Comparison of ENCODE assay signal across 31 cellular contexts in genomic region chr14:66043921-66044320, GRCh38.
DNase-seq lines count a peak whose midpoint lies in the region; FAIRE-seq and TF ChIP-seq lines count a peak whose summit lies in the region.
"Had no signal": no experiment of that assay in that cellular context is flagged by ENCODE, and none has a peak within 500 bp of the region (broad histone marks: within the 10 kb centered on the region; RNA-seq: fewer than 3 reads in every experiment).

No MANE protein-coding gene starts in this region.

- H3K79me1 ChIP-seq in mesenchymal stem cell (replicated peaks; ENCODE audit: low read length, poor library complexity, severe bottlenecking) = no peaks in the 10 kb centered on the region

- no peaks in the 10 kb centered on the region for H3K36me3 ChIP-seq in mesenchymal stem cell (ENCODE audit: control insufficient read depth in 1 of 2, insufficient read depth in 2 of 2, low read depth in 1 of 2, low read length in 2 of 2)
- H3K36me3 ChIP-seq in tibial artery = no peaks in the 10 kb centered on the region
- H3K36me3 ChIP-seq: BLaER1, esophagus squamous epithelium, lower lobe of right lung, neutrophil, upper lobe of left lung had no signal

- H2AK5ac ChIP-seq in mesenchymal stem cell (ENCODE audit: low read length, severe bottlenecking) = no peak overlapping the region

- H3K36me3 Mint-ChIP-seq in glutamatergic neuron (ENCODE audit: unreplicated experiment) = no peaks in the 10 kb centered on the region
- H3K36me3 Mint-ChIP-seq: activated naive CD8-positive, alpha-beta T cell treated with anti-CD3 and anti-CD28 coated beads, Interleukin-2, amount 10 ng/mL, durations not matched to agents 7 days and 5 days; brain had no signal

- H3K9me3 ChIP-seq in mesenchymal stem cell (ENCODE audit: control insufficient read depth, low read length) (no peaks in the 10 kb centered on the region), tibial artery (no peaks in the 10 kb centered on the region)
- H3K9me3 ChIP-seq: A549, BLaER1, esophagus squamous epithelium, lower lobe of right lung, neutrophil, psoas muscle, upper lobe of left lung had no signal

- H2BK120ac ChIP-seq in mesenchymal stem cell (ENCODE audit: low read depth, low read length) = no peak overlapping the region

- H4K91ac ChIP-seq in mesenchymal stem cell (ENCODE audit: low read length) = no peak overlapping the region

- H2BK5ac ChIP-seq in mesenchymal stem cell (ENCODE audit: low read depth, low read length, poor library complexity, severe bottlenecking) = no peak overlapping the region

- no peak overlapping the region for H3K4me3 Mint-ChIP-seq in glutamatergic neuron (ENCODE audit: unreplicated experiment)
- H3K4me3 Mint-ChIP-seq: activated CD8-positive, alpha-beta T cell treated with anti-CD3 and anti-CD28 coated beads for 36 hours; activated naive CD8-positive, alpha-beta T cell treated with anti-CD3 and anti-CD28 coated beads, Interleukin-2, amount 10 ng/mL, durations not matched to agents 7 days and 5 days; brain had no signal

- no peaks in the 10 kb centered on the region for H3K27me3 Mint-ChIP-seq in glutamatergic neuron (ENCODE audit: unreplicated experiment)
- H3K27me3 Mint-ChIP-seq: activated CD8-positive, alpha-beta T cell treated with anti-CD3 and anti-CD28 coated beads for 36 hours; brain had no signal

- no peaks in the 10 kb centered on the region for H3K9me3 Mint-ChIP-seq in glutamatergic neuron (ENCODE audit: unreplicated experiment)
- H3K9me3 Mint-ChIP-seq: activated CD8-positive, alpha-beta T cell treated with anti-CD3 and anti-CD28 coated beads for 36 hours; brain had no signal

- no peak overlapping the region for H3K9ac ChIP-seq in mesenchymal stem cell (ENCODE audit: low read length)
- H3K9ac ChIP-seq: BLaER1 had no signal

- intact Hi-C loops in tibial artery (cut with DNase I; ENCODE audit: low total_unique reads) = no loop called here

- no peak overlapping the region for H2BK15ac ChIP-seq in mesenchymal stem cell (ENCODE audit: low read depth, poor library complexity, severe bottlenecking)

- no peak overlapping the region for H3K4ac ChIP-seq in mesenchymal stem cell (ENCODE audit: low read depth in 1 of 2, low read length in 2 of 2)

- H4K8ac ChIP-seq in mesenchymal stem cell (ENCODE audit: low read length) = no peak overlapping the region

- no peak overlapping the region for H3K18ac ChIP-seq in mesenchymal stem cell (ENCODE audit: low read depth in 1 of 2, low read length in 2 of 2)

- H3K4me1 Mint-ChIP-seq in glutamatergic neuron (ENCODE audit: low read depth, unreplicated experiment) = peaks cover 6% of the 10 kb centered on the region
- H3K4me1 Mint-ChIP-seq: activated naive CD8-positive, alpha-beta T cell treated with anti-CD3 and anti-CD28 coated beads, Interleukin-2, amount 10 ng/mL, durations not matched to agents 7 days and 5 days had no signal

- TF ChIP-seq CTCF in AG10803 (conservative IDR thresholded peaks at IDR 0.05; ENCODE audit: low read length) = no peak
- no peak for TF ChIP-seq CTCF in cardiac fibroblast (IDR thresholded peaks at IDR 0.05; ENCODE audit: low read depth, low read length)
- TF ChIP-seq CTCF in glutamatergic neuron (IDR thresholded peaks at IDR 0.05; ENCODE audit: partially characterized antibody, unreplicated experiment) = no peak
- TF ChIP-seq CTCF in tibial artery (IDR thresholded peaks at IDR 0.05) = no peak

- H3K4me1 ChIP-seq in mesenchymal stem cell (ENCODE audit: control insufficient read depth, insufficient read depth, low read depth, low read length) = no peaks in the 10 kb centered on the region
- no peaks in the 10 kb centered on the region for H3K4me1 ChIP-seq in tibial artery
- H3K4me1 ChIP-seq: A549, BLaER1, esophagus squamous epithelium, lower lobe of right lung had no signal

- H2BK12ac ChIP-seq in mesenchymal stem cell (ENCODE audit: low read length in 2 of 2) = no peak overlapping the region

- H2AFZ ChIP-seq in mesenchymal stem cell (ENCODE audit: low read depth, low read length) = no peak overlapping the region
- H2AFZ ChIP-seq: PC-9 had no signal

- FAIRE-seq in HTR-8/SVneo (lab: Jason Lieb, UNC) = peak; percentile 74
- FAIRE-seq: A549, GM12892, keratinocyte, TTC549 had no signal

- H3K4me2 ChIP-seq in mesenchymal stem cell (ENCODE audit: low read length, poor library complexity, severe bottlenecking) = no peak overlapping the region
- H3K4me2 ChIP-seq: A549, BLaER1, PC-9 had no signal

- no peak overlapping the region for H3K27ac Mint-ChIP-seq in glutamatergic neuron (ENCODE audit: unreplicated experiment)
- H3K27ac Mint-ChIP-seq: activated CD8-positive, alpha-beta T cell treated with anti-CD3 and anti-CD28 coated beads for 36 hours; activated naive CD8-positive, alpha-beta T cell treated with anti-CD3 and anti-CD28 coated beads, Interleukin-2, amount 10 ng/mL, durations not matched to agents 7 days and 5 days had no signal

- H3K23ac ChIP-seq in mesenchymal stem cell (ENCODE audit: low read length in 2 of 2) = no peak overlapping the region

- H3K27me3 ChIP-seq in mesenchymal stem cell (ENCODE audit: control insufficient read depth in 1 of 2, insufficient read depth in 1 of 2, low read length in 2 of 2) = no peaks in the 10 kb centered on the region
- H3K27me3 ChIP-seq in tibial artery = no peaks in the 10 kb centered on the region
- H3K27me3 ChIP-seq: BLaER1, esophagus squamous epithelium, neutrophil, upper lobe of left lung had no signal

- DNase-seq in AG10803 (ENCODE audit: low read depth) (peak; percentile 49), HTR-8/SVneo (ENCODE audit: insufficient read length, low spot score) (no peak), cardiac fibroblast (ENCODE audit: low read depth in 2 of 2) (peak; percentile 31 to 64), mesenchymal stem cell (peak; percentile 48), glutamatergic neuron (no peak), tibial artery (no peak), NCI-H510A (lab: John Stamatoyannopoulos, UW) (no peak), NCI-H524 (lab: John Stamatoyannopoulos, UW) (no peak)
- DNase-seq: activated CD4-positive, CD25-positive, alpha-beta regulatory T cell treated with anti-CD3 and anti-CD28 coated beads, Interleukin-2, amount 50 U/mL, for 72 hours; activated CD8-positive, alpha-beta T cell treated with anti-CD3 and anti-CD28 coated beads for 36 hours; activated effector memory CD4-positive, alpha-beta T cell treated with anti-CD3 and anti-CD28 coated beads, Interleukin-2, amount 50 U/mL, for 16 hours; activated naive CD8-positive, alpha-beta T cell treated with anti-CD3 and anti-CD28 coated beads, Interleukin-2, amount 10 ng/mL, durations not matched to agents 7 days and 5 days; effector CD4-positive, alpha-beta T cell; esophagus squamous epithelium; H7; lower lobe of right lung; NCI-H1105 treated with DMSO at 0.1 percent for 48 hours; NCI-H2081; NCI-H446 treated with DMSO at 0.1 percent for 48 hours; PC-9; psoas muscle; SIG-M5; stimulated activated CD4-positive, alpha-beta T cell treated with anti-CD3 and anti-CD28 coated beads, Interleukin-1b, Interleukin-23, amount 100 ng/mL, for 48 hours; upper lobe of left lung had no signal

- no peak overlapping the region for H3K14ac ChIP-seq in mesenchymal stem cell (ENCODE audit: low read length in 2 of 2)

- H3K27ac ChIP-seq in mesenchymal stem cell (ENCODE audit: low read length, poor library complexity, severe bottlenecking) (no peak overlapping the region), tibial artery (no peak overlapping the region)
- H3K27ac ChIP-seq: A549, BLaER1, esophagus squamous epithelium, lower lobe of right lung, neutrophil, PC-9, psoas muscle, upper lobe of left lung had no signal

- no peak overlapping the region for H3K4me3 ChIP-seq in AG10803 (ENCODE audit: low read length)
- H3K4me3 ChIP-seq in cardiac fibroblast (replicated peaks in 1 of 2; ENCODE audit: low read depth in 2 of 2, low read length in 2 of 2) = no peak overlapping the region
- H3K4me3 ChIP-seq in mesenchymal stem cell (ENCODE audit: insufficient read depth in 1 of 2, low read depth in 1 of 2, low read length in 2 of 2) = no peak overlapping the region
- H3K4me3 ChIP-seq in tibial artery = no peak overlapping the region
- H3K4me3 ChIP-seq: A549, BLaER1, esophagus squamous epithelium, lower lobe of right lung, PC-9, psoas muscle, upper lobe of left lung had no signal

Comparison
In these comparisons a context has a peak if more than half of its experiments do, and no peak if none do; other contexts are left out.
1. DNase-seq: peak in AG10803 (single experiment), cardiac fibroblast (2 of 2) and mesenchymal stem cell (single experiment); none in HTR-8/SVneo (single experiment), glutamatergic neuron (single experiment), tibial artery (0 of 2), NCI-H510A (single experiment) and NCI-H524 (0 of 2).